18 cellular contexts compared by ENCODE assay signal in the genomic region with DNA sequence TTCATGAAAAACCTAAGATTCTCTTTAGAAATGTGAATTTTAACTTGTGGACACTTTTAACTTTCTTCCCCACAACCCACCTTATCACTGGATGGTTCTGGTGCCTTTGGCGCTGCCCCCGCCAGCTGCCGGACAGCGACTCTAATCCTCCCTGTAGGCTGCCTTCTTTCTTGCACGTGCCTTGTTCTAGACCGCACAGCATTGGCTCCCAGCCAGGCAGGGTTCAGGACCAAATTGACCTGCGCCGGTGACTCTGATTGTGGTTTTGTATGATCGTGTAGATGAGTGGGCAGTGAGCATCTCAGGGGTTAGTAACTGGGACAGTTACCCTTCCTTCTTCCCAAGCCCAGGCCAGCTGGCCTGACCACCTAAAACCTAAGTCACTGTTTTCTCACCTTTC.
"Had no signal": no experiment of that assay in that cellular context is flagged by ENCODE, and none has a peak within 500 bp of the region (broad histone marks: within the 10 kb centered on the region; RNA-seq: fewer than 3 reads in every experiment).

No MANE protein-coding gene starts in this region.

- H3K9me3 Mint-ChIP-seq: activated T-helper 17 cell treated with anti-CD3 and anti-CD28 coated beads, Interleukin-2, amount 50 U/mL, for 72 hours; natural killer cell; T-cell had no signal

- H3K36me3 ChIP-seq: esophagus muscularis mucosa, right atrium auricular region, tibial nerve had no signal

- H3K36me3 Mint-ChIP-seq: natural killer cell, T-cell had no signal

- H3K27ac Mint-ChIP-seq: activated T-helper 17 cell treated with anti-CD3 and anti-CD28 coated beads, Interleukin-2, amount 50 U/mL, for 72 hours; natural killer cell; T-cell had no signal

- H3K4me1 Mint-ChIP-seq: activated T-helper 17 cell treated with anti-CD3 and anti-CD28 coated beads, Interleukin-2, amount 50 U/mL, for 72 hours; natural killer cell had no signal

- H3K4me3 Mint-ChIP-seq: activated T-helper 17 cell treated with anti-CD3 and anti-CD28 coated beads, Interleukin-2, amount 50 U/mL, for 72 hours; natural killer cell; T-cell had no signal

- ATAC-seq: activated T-helper 17 cell treated with anti-CD3 and anti-CD28 coated beads, Interleukin-2, amount 50 U/mL, for 72 hours; foreskin keratinocyte; natural killer cell; T-cell had no signal

- H3K27me3 ChIP-seq: esophagus muscularis mucosa, foreskin keratinocyte, right atrium auricular region, tibial nerve had no signal

- H3K27ac ChIP-seq: foreskin keratinocyte, right atrium auricular region had no signal

- DNase-seq: activated CD4-positive, alpha-beta T cell treated with anti-CD3 and anti-CD28 coated beads for 1 hour; activated CD4-positive, alpha-beta T cell treated with anti-CD3 and anti-CD28 coated beads, Interleukin-2, amount 50 U/mL, for 4 hours; activated naive CD4-positive, alpha-beta T cell treated with Interleukin-2 at 50 U/mL for 16 hours; aorta; foreskin keratinocyte; natural killer cell; nucleus accumbens; posterior cingulate gyrus; stimulated activated CD4-positive, alpha-beta T cell treated with anti-CD3 and anti-CD28 coated beads, Interleukin-15, amount 100 ng/mL, for 24 hours; stimulated activated CD4-positive, alpha-beta T cell treated with anti-CD3 and anti-CD28 coated beads, Interleukin-4, amount 100 ng/mL, for 1 hour; stimulated activated naive CD4-positive, alpha-beta T cell; T-cell; T-helper 9 cell had no signal

- H3K9me3 ChIP-seq: esophagus muscularis mucosa, right atrium auricular region, tibial nerve had no signal

- H3K4me3 ChIP-seq: esophagus muscularis mucosa, right atrium auricular region, skin epidermis, tibial nerve had no signal
